In the genomic region with DNA sequence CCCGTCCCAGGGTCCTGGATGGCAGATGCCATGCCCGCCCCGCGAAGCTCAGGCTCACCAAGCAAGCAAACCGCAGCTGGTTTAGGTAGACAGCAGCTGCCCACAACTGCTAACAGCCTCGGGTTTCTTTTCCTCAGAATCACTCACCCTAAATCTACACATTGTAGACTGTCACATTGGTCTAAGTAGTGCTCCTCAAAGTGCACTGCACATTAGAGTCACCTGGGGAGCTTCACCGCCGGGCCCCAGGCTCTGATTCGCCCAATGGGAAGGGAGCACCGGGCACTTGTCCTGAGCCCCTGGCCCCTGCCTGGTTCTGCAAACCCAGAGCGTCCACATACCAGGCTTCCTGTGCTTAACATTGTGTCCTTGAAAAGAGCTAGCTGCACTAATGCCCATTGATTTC, we compare ENCODE assay signal across 11 cellular contexts. TPM values are rescaled to one million over a fixed set of nuclear protein-coding genes. Genes with fewer than 3 reads are reported as not detected.
A peak's percentile ranks its signal among the peaks of the same experiment; 100 is the strongest.
DNase-seq lines count a peak whose midpoint lies in the region; ATAC-seq, FAIRE-seq and TF ChIP-seq lines count a peak whose summit lies in the region.
"Had no signal": no experiment of that assay in that cellular context is flagged by ENCODE, and none has a peak within 500 bp of the region (broad histone marks: within the 10 kb centered on the region; RNA-seq: fewer than 3 reads in every experiment).

No MANE protein-coding gene starts in this region.

- FAIRE-seq in astrocyte (lab: Jason Lieb, UNC) = no peak

- peaks cover 4% of the 10 kb centered on the region; the same call in 2 of the 3 replicates for H3K9me3 Mint-ChIP-seq in GM23338
- H3K9me3 Mint-ChIP-seq in astrocyte (ENCODE audit: unreplicated experiment) = no peaks in the 10 kb centered on the region
- H3K9me3 Mint-ChIP-seq in nephron progenitor cell = peaks cover 7% of the 10 kb centered on the region

- H3K4me3 ChIP-seq in BLaER1 (peak overlapping the region; percentile 60), GM23338 (peak overlapping the region; percentile 64), astrocyte (ENCODE audit: insufficient read depth, low read depth, low read length) (no peak overlapping the region)
- H3K4me3 ChIP-seq: lung had no signal

- TF ChIP-seq CTCF in GM23338 (conservative IDR thresholded peaks at IDR 0.05; ENCODE audit: low read depth in 2 of 2) = no peak
- no peak for TF ChIP-seq CTCF in astrocyte (IDR thresholded peaks at IDR 0.05; ENCODE audit: insufficient read depth, low read depth, low read length)
- no peak for TF ChIP-seq CTCF in nephron progenitor cell (IDR thresholded peaks at IDR 0.05)

- H3K27ac ChIP-seq in BLaER1 (no peak overlapping the region), GM23338 (ENCODE audit: low read depth) (no peak overlapping the region), astrocyte (ENCODE audit: low read depth, low read length) (no peak overlapping the region)
- H3K27ac ChIP-seq: parathyroid adenoma had no signal

- H2AFZ ChIP-seq in GM23338 = no peak overlapping the region
- no peak overlapping the region for H2AFZ ChIP-seq in astrocyte (ENCODE audit: low read depth, low read length)
- H2AFZ ChIP-seq: parathyroid adenoma had no signal

- H3K27ac Mint-ChIP-seq in GM23338 (no peak overlapping the region), astrocyte (ENCODE audit: unreplicated experiment) (no peak overlapping the region), nephron progenitor cell (no peak overlapping the region)

- peaks cover 54% of the 10 kb centered on the region for H3K4me1 ChIP-seq in BLaER1
- peaks cover 9% of the 10 kb centered on the region for H3K4me1 ChIP-seq in GM23338 (ENCODE audit: insufficient read depth)
- peaks cover 22% of the 10 kb centered on the region for H3K4me1 ChIP-seq in astrocyte (ENCODE audit: insufficient read depth, low read length)
- H3K4me1 ChIP-seq: parathyroid adenoma had no signal

- H3K79me2 ChIP-seq in GM23338 (replicated peaks; ENCODE audit: insufficient read depth) (no peaks in the 10 kb centered on the region), astrocyte (ENCODE audit: insufficient read depth, low read length) (no peaks in the 10 kb centered on the region)
- H3K79me2 ChIP-seq: parathyroid adenoma had no signal

- H3K4me3 Mint-ChIP-seq in GM23338 = peak overlapping the region; percentile 76
- peak overlapping the region; percentile 76 for H3K4me3 Mint-ChIP-seq in astrocyte (ENCODE audit: unreplicated experiment)
- H3K4me3 Mint-ChIP-seq in nephron progenitor cell = peak overlapping the region; percentile 76

- ATAC-seq in GM23338 (no peak), HG03139 (IDR thresholded peaks at IDR 0.05; ENCODE audit: unreplicated experiment) (no peak), GM21526 (IDR thresholded peaks at IDR 0.05; ENCODE audit: low FRiP score, unreplicated experiment) (no peak)

- H3K4me2 ChIP-seq in BLaER1 = peak overlapping the region; percentile 92
- H3K4me2 ChIP-seq in GM23338 = peak overlapping the region; percentile 83
- peak overlapping the region; percentile 70 for H3K4me2 ChIP-seq in astrocyte (ENCODE audit: low read length)

- H3K36me3 Mint-ChIP-seq in GM23338 (ENCODE audit: low read depth) = no peaks in the 10 kb centered on the region; the same call in 2 of the 3 replicates
- H3K36me3 Mint-ChIP-seq in astrocyte (ENCODE audit: low read depth, unreplicated experiment) = peaks cover 1% of the 10 kb centered on the region
- no peaks in the 10 kb centered on the region for H3K36me3 Mint-ChIP-seq in nephron progenitor cell (ENCODE audit: low read depth)

- no peak overlapping the region for H3K9ac ChIP-seq in BLaER1
- H3K9ac ChIP-seq in astrocyte (ENCODE audit: low read length) = no peak overlapping the region
- H3K9ac ChIP-seq: parathyroid adenoma had no signal

- H3K9me2 ChIP-seq in GM23338 (ENCODE audit: insufficient read depth) = no peaks in the 10 kb centered on the region

- DNase-seq in GM23338 (ENCODE audit: low spot score) (no peak), astrocyte (ENCODE audit: low read depth) (no peak), nephron progenitor cell (no peak), NCI-H2107 treated with DMSO at 0.1 percent for 48 hours (lab: John Stamatoyannopoulos, UW; ENCODE audit: unreplicated experiment) (no peak)
- DNase-seq in stimulated activated CD4-positive, alpha-beta T cell treated with anti-CD3 and anti-CD28 coated beads, Interleukin-1b, Interleukin-23, amount 100 ng/mL, for 48 hours = no peak
- DNase-seq: NCI-H748 treated with DMSO at 0.1 percent for 48 hours had no signal

- H3K27me3 ChIP-seq in BLaER1 (peaks cover 80% of the 10 kb centered on the region), GM23338 (ENCODE audit: insufficient read depth) (peaks cover 86% of the 10 kb centered on the region), astrocyte (ENCODE audit: insufficient read depth, low read length) (peaks cover 20% of the 10 kb centered on the region)

- H3K4me1 Mint-ChIP-seq in GM23338 = peaks cover 23% of the 10 kb centered on the region
- H3K4me1 Mint-ChIP-seq in astrocyte (ENCODE audit: low read depth, unreplicated experiment) = peaks cover 13% of the 10 kb centered on the region
- H3K4me1 Mint-ChIP-seq in nephron progenitor cell = peaks cover 50% of the 10 kb centered on the region

- H3K9me3 ChIP-seq in BLaER1 (peaks cover 3% of the 10 kb centered on the region; the same call in 1 of the 2 replicates), astrocyte (ENCODE audit: insufficient read depth, low read depth, low read length) (no peaks in the 10 kb centered on the region)

- H3F3A ChIP-seq in GM23338 (replicated peaks; ENCODE audit: low read depth) = no peaks in the 10 kb centered on the region

- H4K20me1 ChIP-seq in BLaER1 (peaks cover 49% of the 10 kb centered on the region), GM23338 (replicated peaks; ENCODE audit: insufficient read depth) (no peaks in the 10 kb centered on the region; the same call in 1 of the 2 replicates), astrocyte (ENCODE audit: insufficient read depth, low read length) (peaks cover 12% of the 10 kb centered on the region)

- no peaks in the 10 kb centered on the region for H3K36me3 ChIP-seq in BLaER1
- no peaks in the 10 kb centered on the region for H3K36me3 ChIP-seq in GM23338 (ENCODE audit: insufficient read depth)
- H3K36me3 ChIP-seq in astrocyte (ENCODE audit: insufficient read depth, low read length) = no peaks in the 10 kb centered on the region

- H3K27me3 Mint-ChIP-seq in GM23338 (ENCODE audit: insufficient read depth, low read depth, poor library complexity) (peaks cover 75% of the 10 kb centered on the region), astrocyte (ENCODE audit: low read depth, unreplicated experiment) (peaks cover 47% of the 10 kb centered on the region), nephron progenitor cell (ENCODE audit: low read depth, poor library complexity) (peaks cover 95% of the 10 kb centered on the region)

TF ChIP-seq in GM23338, 12 proteins besides CTCF, POLR2A, EP300 and RAD21 (continues in another document):
- no peak for TF ChIP-seq EZH2phosphoT487 (IDR thresholded peaks at IDR 0.05; ENCODE audit: unreplicated experiment)
- TF ChIP-seq JUNB (IDR thresholded peaks at IDR 0.05; ENCODE audit: unreplicated experiment) = no peak

RNA-seq across cellular contexts. Expression of gene OCA2, which starts 0.8 kb away (rescaled TPM):
- total RNA-seq in GM23338 (2014; rRNA removed; shearing (Covaris generic)) = 0.39 and 0.69 TPM in 2 replicates
- 0.38 and 0.40 TPM in 2 replicates for polyA plus RNA-seq in GM23338 (2016; fragmentation: Nextera tagmentation; extraction: Ambion mirVana)
- total RNA-seq in astrocyte = 2.4 and 2.9 TPM in 2 replicates
